ENCODE assay signal across 8 cellular contexts in genomic region chr6:111259089-111259831, GRCh38.
DNase-seq lines count a peak whose midpoint lies in the region; ATAC-seq and TF ChIP-seq lines count a peak whose summit lies in the region.

No MANE protein-coding gene starts in this region.

- H2BK120ac ChIP-seq in trophoblast cell (ENCODE audit: insufficient read depth, low read length, poor library complexity) = peak overlapping the region; percentile 71

- H3K9ac ChIP-seq in trophoblast cell (ENCODE audit: low read length) = peak overlapping the region; percentile 86

- H3K9me3 ChIP-seq in trophoblast cell (ENCODE audit: insufficient read depth, low read depth, low read length) (no peaks in the 10 kb centered on the region), upper lobe of left lung (no peaks in the 10 kb centered on the region)

- no CpG with 5 or more reads among the region's 59 CpGs for WGBS in trophoblast cell (ENCODE audit: extremely low coverage, insufficient coverage, insufficient read length)
- WGBS in upper lobe of left lung, 2 donors = 1 to 8% methylated on average over 10 to 58 of the region's 59 CpGs

- TF ChIP-seq POLR2A in upper lobe of left lung (IDR thresholded peaks at IDR 0.05) = peak in 3 of 4 donors; percentile 57 to 81 (median 79)

- intact Hi-C loops in cardiac septum (cut with DNase I) = loop anchor here (5.0 kb wide), 2 partner anchors 223 to 783 kb away; partner anchors contain the start of gene REV3L

- H3K79me2 ChIP-seq in trophoblast cell (ENCODE audit: control insufficient read depth, insufficient read depth, low read length, poor library complexity) = peaks cover 14% of the 10 kb centered on the region

- peaks cover 8% of the 10 kb centered on the region for H3K79me1 ChIP-seq in trophoblast cell (ENCODE audit: low read length)

- H3K27ac ChIP-seq in trophoblast cell (ENCODE audit: low read depth, low read length) (peak overlapping the region; percentile 62), upper lobe of left lung (peak overlapping the region; percentile 90 to 94 (median 92))

- peak overlapping the region; percentile 60 for H3K18ac ChIP-seq in trophoblast cell (ENCODE audit: low read length)

- H2BK12ac ChIP-seq in trophoblast cell (ENCODE audit: low read length) = peak overlapping the region; percentile 22

- peak overlapping the region; percentile 72 for H4K8ac ChIP-seq in trophoblast cell (ENCODE audit: low read depth, low read length)

- peak overlapping the region; percentile 63 for H4K12ac ChIP-seq in trophoblast cell (ENCODE audit: low read depth, low read length)

- H3K4me1 ChIP-seq in trophoblast cell (ENCODE audit: control insufficient read depth in 1 of 2, insufficient read depth in 2 of 2, low read length in 2 of 2) (peaks cover 3 to 12% of the 10 kb centered on the region in 2 experiments), upper lobe of left lung (peaks cover 13 to 30% (median 18%) of the 10 kb centered on the region in 4 donors)

- ATAC-seq in HG02642 (IDR thresholded peaks at IDR 0.05; ENCODE audit: poor library complexity, unreplicated experiment) = peak; percentile 99
- peak; percentile 100 for ATAC-seq in upper lobe of left lung (ENCODE audit: low FRiP score in 2 of 2)

- H2BK5ac ChIP-seq in trophoblast cell (ENCODE audit: low read depth, low read length, poor library complexity) = peak overlapping the region; percentile 44

- peak overlapping the region; percentile 90 for H3K4ac ChIP-seq in trophoblast cell (ENCODE audit: low read depth, low read length)

- TF ChIP-seq CTCF in GM12865 (IDR thresholded peaks at IDR 0.05; ENCODE audit: insufficient read depth, low read depth, low read length, missing control alignments) (peak; percentile 96), upper lobe of left lung (IDR thresholded peaks at IDR 0.05) (peak; percentile 95 to 99 (median 99))

- DNase-seq in GM12865 (ENCODE audit: low read depth) (peak; percentile 100), NCI-H1105 (lab: John Stamatoyannopoulos, UW) (peak; percentile 99), SKM-1 treated with dmso at 0.1 percent for 144 hours (lab: John Stamatoyannopoulos, UW; ENCODE audit: unreplicated experiment) (peak; percentile 99), cardiac septum (ENCODE audit: low spot score) (peak; percentile 99), trophoblast cell (peak; percentile 99 to 100), upper lobe of left lung (peak; percentile 100)
- peak; percentile 95 for DNase-seq in activated naive CD8-positive, alpha-beta T cell treated with anti-CD3 and anti-CD28 coated beads, Interleukin-2, amount 50 U/mL, for 16 hours (ENCODE audit: low read depth, low spot score)

- peak in 2 of 4 donors; percentile 80 to 85 for TF ChIP-seq EP300 in upper lobe of left lung (IDR thresholded peaks at IDR 0.05)

- H3K23ac ChIP-seq in trophoblast cell (ENCODE audit: low read length) = no peak overlapping the region

- H3K27me3 ChIP-seq in trophoblast cell (ENCODE audit: insufficient read depth, low read length) (no peaks in the 10 kb centered on the region), upper lobe of left lung (no peaks in the 10 kb centered on the region)

- peaks cover 2% of the 10 kb centered on the region in 2 experiments for H3K36me3 ChIP-seq in trophoblast cell (ENCODE audit: control insufficient read depth in 1 of 2, insufficient read depth in 2 of 2, low read length in 2 of 2)
- peaks cover 0 to 8% (median under 1%) of the 10 kb centered on the region in 4 donors for H3K36me3 ChIP-seq in upper lobe of left lung

- peak overlapping the region; percentile 86 for H3K4me2 ChIP-seq in trophoblast cell (ENCODE audit: low read length)

- H2AK5ac ChIP-seq in trophoblast cell (ENCODE audit: low read length) = peak overlapping the region; percentile 93

- peak overlapping the region; percentile 71 for H2AFZ ChIP-seq in trophoblast cell (ENCODE audit: insufficient read depth, low read length, poor library complexity)

- peak overlapping the region; percentile 77 for H4K91ac ChIP-seq in trophoblast cell (ENCODE audit: low read depth, low read length)

- peak overlapping the region; percentile 78 for H3K14ac ChIP-seq in trophoblast cell (ENCODE audit: low read length)

- H3K4me3 ChIP-seq in GM12865 (ENCODE audit: low read depth, low read length) (peak overlapping the region; percentile 99), trophoblast cell (ENCODE audit: low read depth, low read length) (peak overlapping the region; percentile 90), upper lobe of left lung (peak overlapping the region; percentile 74 to 92 (median 86))

Comparison
In these comparisons a context has a peak if more than half of its experiments do, and no peak if none do; other contexts are left out.
1. Peak in every context shown above with its lines: DNase-seq, ATAC-seq, H3K4me3 ChIP-seq and H3K27ac ChIP-seq.